In the genomic region with DNA sequence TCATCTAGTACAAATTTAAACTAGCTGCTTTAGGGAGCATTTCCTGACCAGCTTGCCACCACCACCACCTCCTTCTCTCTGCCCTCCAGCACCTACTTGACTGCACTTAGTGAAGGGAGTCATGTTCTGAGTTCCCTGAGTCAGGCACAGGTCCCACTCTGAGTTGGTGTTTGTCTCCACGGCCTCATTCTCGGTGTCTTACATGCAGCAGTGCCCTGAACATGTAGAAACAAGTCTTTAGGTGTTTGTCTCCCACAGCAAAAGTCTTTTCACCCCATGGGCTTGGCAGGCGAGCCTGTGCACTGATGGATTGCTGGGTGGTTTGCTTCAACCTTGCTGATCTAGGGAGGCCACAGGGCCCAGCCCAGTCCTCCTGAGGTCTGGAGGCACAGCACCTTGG, we compare ENCODE assay signal across 13 cellular contexts. TPM values are rescaled to one million over a fixed set of nuclear protein-coding genes. Genes with fewer than 3 reads are reported as not detected.
DNase-seq lines count a peak whose midpoint lies in the region; ATAC-seq and TF ChIP-seq lines count a peak whose summit lies in the region.
"Had no signal": no experiment of that assay in that cellular context is flagged by ENCODE, and none has a peak within 500 bp of the region (broad histone marks: within the 10 kb centered on the region; RNA-seq: fewer than 3 reads in every experiment).

No MANE protein-coding gene starts in this region.

- H3K27ac Mint-ChIP-seq in activated naive CD8-positive, alpha-beta T cell: peak overlapping the region; percentile 93
- peak overlapping the region; percentile 89 for H3K27ac Mint-ChIP-seq in mesothelial cell of epicardium

- H3K27me3 Mint-ChIP-seq in activated naive CD8-positive, alpha-beta T cell: no peaks in the 10 kb centered on the region
- H3K27me3 Mint-ChIP-seq in mesothelial cell of epicardium (ENCODE audit: low read depth): no peaks in the 10 kb centered on the region

- H3K36me3 ChIP-seq in vagina: peaks cover 0 to 15% of the 10 kb centered on the region in 2 donors

- no peak for TF ChIP-seq CTCF in mesothelial cell of epicardium (IDR thresholded peaks at IDR 0.05; ENCODE audit: unreplicated experiment)
- TF ChIP-seq CTCF in vagina (IDR thresholded peaks at IDR 0.05): no peak

- peaks cover 5% of the 10 kb centered on the region for H3K36me3 Mint-ChIP-seq in activated naive CD8-positive, alpha-beta T cell
- H3K36me3 Mint-ChIP-seq in mesothelial cell of epicardium: peaks cover 7% of the 10 kb centered on the region

- H3K27me3 ChIP-seq in vagina: no peaks in the 10 kb centered on the region

- H3K4me3 Mint-ChIP-seq in activated naive CD8-positive, alpha-beta T cell: peak overlapping the region; percentile 68
- no peak overlapping the region for H3K4me3 Mint-ChIP-seq in mesothelial cell of epicardium

- DNase-seq in stimulated activated CD4-positive, alpha-beta T cell treated with anti-CD3 and anti-CD28 coated beads, Interleukin-4, amount 100 ng/mL, for 24 hours: peak; percentile 63
- no peak for DNase-seq in stimulated activated CD4-positive, alpha-beta T cell treated with anti-CD3 and anti-CD28 coated beads, Interleukin-2, amount 100 ng/mL, for 48 hours
- DNase-seq in mesothelial cell of epicardium (ENCODE audit: low spot score in 2 of 2, unreplicated experiment in 2 of 2) (no peak), vagina (ENCODE audit: extremely low spot score in 2 of 2) (no peak), NCI-H1694 treated with DMSO at 0.1 percent for 48 hours (lab: John Stamatoyannopoulos, UW) (no peak), NCI-H2227 treated with DMSO at 0.1 percent for 48 hours (lab: John Stamatoyannopoulos, UW) (no peak)
- DNase-seq: dermis blood vessel endothelial cell; DMS 273 treated with DMSO at 0.1 percent for 48 hours; NK-92 treated with Interleukin-12 subunit alpha and Interleukin-12 subunit beta, amount 100 ng/mL, for 24 hours; retina had no signal

- no peak overlapping the region for H3K4me3 ChIP-seq in vagina

- no peak for ATAC-seq in HG03469 (IDR thresholded peaks at IDR 0.05; ENCODE audit: unreplicated experiment)

- intact Hi-C loops in vagina (cut with DNase I): no loop called here

- H3K27ac ChIP-seq in vagina: peak overlapping the region; percentile 89
- H3K27ac ChIP-seq: KMS-11 had no signal

- H3K9me3 Mint-ChIP-seq in activated naive CD8-positive, alpha-beta T cell (ENCODE audit: low read depth): no peaks in the 10 kb centered on the region
- no peaks in the 10 kb centered on the region for H3K9me3 Mint-ChIP-seq in mesothelial cell of epicardium

- no peak for TF ChIP-seq POLR2A in vagina (IDR thresholded peaks at IDR 0.05)

- peaks cover 94% of the 10 kb centered on the region for H3K4me1 Mint-ChIP-seq in activated naive CD8-positive, alpha-beta T cell (ENCODE audit: low read depth)
- H3K4me1 Mint-ChIP-seq in mesothelial cell of epicardium: peaks cover 64% of the 10 kb centered on the region

- peaks cover 100% of the 10 kb centered on the region for H3K4me1 ChIP-seq in vagina

- no peaks in the 10 kb centered on the region for H3K9me3 ChIP-seq in vagina

RNA-seq across cellular contexts. Expression of a gene that starts 16.9 kb away (rescaled TPM):
- total RNA-seq in mesothelial cell of epicardium (106 to 113 TPM (median 109 TPM) in 3 replicates), vagina (98.0 TPM)
